13 cellular contexts compared by ENCODE assay signal in genomic region chr19:5271145-5271544, GRCh38.
DNase-seq lines count a peak whose midpoint lies in the region; ATAC-seq and TF ChIP-seq lines count a peak whose summit lies in the region.
"Had no signal": no experiment of that assay in that cellular context is flagged by ENCODE, and none has a peak within 500 bp of the region (broad histone marks: within the 10 kb centered on the region; RNA-seq: fewer than 3 reads in every experiment).

No MANE protein-coding gene starts in this region.

- BruUV-seq in Panc1 (replicated peaks; lab: Mats Ljungman, UMichigan), result TSS peak; percentile 83

- no peaks in the 10 kb centered on the region for H3K27me3 ChIP-seq in Panc1 (ENCODE audit: control insufficient read depth, insufficient read depth, low read length)

- H3K9me3 ChIP-seq in Panc1 (ENCODE audit: control insufficient read depth, insufficient read depth, low read depth, low read length), result no peaks in the 10 kb centered on the region

- DNase-seq in A172 (ENCODE audit: low spot score) (peak; percentile 35), GM12865 (ENCODE audit: low read depth) (peak; percentile 19), Panc1 (ENCODE audit: low read depth, low spot score) (no peak), fibroblast of mammary gland (ENCODE audit: low read depth) (peak; percentile 11), NCI-H1417 treated with DMSO at 0.1 percent for 48 hours (lab: John Stamatoyannopoulos, UW) (no peak), midbrain (lab: John Stamatoyannopoulos, UW) (no peak), NCI-H524 treated with DMSO at 0.1 percent for 48 hours (lab: John Stamatoyannopoulos, UW) (no peak), cerebellum (ENCODE audit: low spot score) (no peak)
- DNase-seq: activated CD4-positive, alpha-beta T cell treated with anti-CD3 and anti-CD28 coated beads for 48 hours; activated naive CD4-positive, alpha-beta T cell treated with anti-CD3 and anti-CD28 coated beads for 36 hours; NCI-H510A treated with DMSO at 0.1 percent for 48 hours; stimulated activated CD4-positive, alpha-beta T cell treated with anti-CD3 and anti-CD28 coated beads, Interleukin-2, amount 100 ng/mL, for 48 hours had no signal

- peak; percentile 53; the same call in 1 of the 2 replicates for ATAC-seq in Panc1

- intact Hi-C loops in Panc1 (cut with micrococcal nuclease; ENCODE audit: unreplicated experiment), result no loop called here

- POLR2A ChIA-PET in Panc1 (lab: Charles Lee), result no interaction called here

- H3K36me3 ChIP-seq in Panc1 (ENCODE audit: control insufficient read depth, insufficient read depth, low read length), result no peaks in the 10 kb centered on the region

- no peak overlapping the region for H3K27ac ChIP-seq in Panc1 (ENCODE audit: low read length)
- H3K27ac ChIP-seq: parathyroid adenoma had no signal

- CTCF ChIA-PET in Panc1 (lab: Charles Lee), result interaction anchor here (0.7 kb wide), 2 partner anchors 20 to 52 kb away, joined by 7 to 9 read pairs; no protein-coding TSS in a partner anchor

- in situ Hi-C loops in Panc1 (cut with HindIII; ENCODE audit: low pct_unique_long_range_greater_than_20kb, low sequenced_read_pairs), result no loop called here

- no peak overlapping the region for H3K4me3 ChIP-seq in GM12865 (ENCODE audit: low read depth, low read length)
- H3K4me3 ChIP-seq in Panc1 (ENCODE audit: low read depth in 2 of 2, low read length in 2 of 2), result no peak overlapping the region
- H3K4me3 ChIP-seq in fibroblast of mammary gland (ENCODE audit: control insufficient read depth, low read depth, low read length), result no peak overlapping the region

- TF ChIP-seq CTCF in GM12865 (IDR thresholded peaks at IDR 0.05; ENCODE audit: insufficient read depth, low read depth, low read length, missing control alignments) (peak; percentile 14), Panc1 (IDR thresholded peaks at IDR 0.05) (no peak), fibroblast of mammary gland (conservative IDR thresholded peaks at IDR 0.05; ENCODE audit: control insufficient read depth, insufficient read depth, low read depth, low read length) (peak; percentile 27)

- no peaks in the 10 kb centered on the region for H3K4me1 ChIP-seq in Panc1 (ENCODE audit: control insufficient read depth, insufficient read depth, low read length)
- H3K4me1 ChIP-seq: parathyroid adenoma had no signal

Comparison
In these comparisons a context has a peak if more than half of its experiments do, and no peak if none do; other contexts are left out.
1. DNase-seq: peak in A172 (single experiment), GM12865 (single experiment) and fibroblast of mammary gland (single experiment); none in Panc1 (single experiment), NCI-H1417 treated with DMSO at 0.1 percent for 48 hours (single experiment), midbrain (single experiment), NCI-H524 treated with DMSO at 0.1 percent for 48 hours (single experiment) and cerebellum (single experiment).